8 cellular contexts compared by ENCODE assay signal in the genomic region with DNA sequence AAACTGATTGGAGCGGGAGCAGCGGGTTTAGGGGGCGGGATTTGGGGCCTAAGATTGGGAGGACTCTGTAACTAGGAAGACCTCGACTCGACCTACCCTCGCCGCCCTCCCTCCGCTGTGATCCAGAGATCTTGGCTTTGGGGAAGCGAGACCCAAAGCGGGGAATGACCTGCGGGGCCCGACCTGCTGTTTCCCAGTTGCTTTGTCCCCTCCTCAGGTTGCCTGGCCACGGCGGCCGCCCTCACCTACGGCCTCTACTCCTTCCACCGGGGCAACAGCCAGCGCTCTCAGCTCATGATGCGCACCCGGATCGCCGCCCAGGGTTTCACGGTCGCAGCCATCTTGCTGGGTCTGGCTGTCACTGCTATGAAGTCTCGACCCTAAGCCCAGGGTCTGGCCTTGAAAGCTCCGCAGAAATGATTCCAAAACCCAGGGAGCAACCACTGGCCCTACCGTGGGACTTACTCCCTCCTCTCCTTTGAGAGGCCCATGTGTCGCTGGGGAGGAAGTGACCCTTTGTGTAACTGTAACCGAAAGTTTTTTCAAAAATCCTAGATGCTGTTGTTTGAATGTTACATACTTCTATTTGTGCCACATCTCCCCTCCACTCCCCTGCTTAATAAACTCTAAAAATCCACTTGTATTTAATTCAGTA. TPM values are rescaled to one million over a fixed set of nuclear protein-coding genes. Genes with fewer than 3 reads are reported as not detected.
DNase-seq lines count a peak whose midpoint lies in the region; ATAC-seq and TF ChIP-seq lines count a peak whose summit lies in the region.

No MANE protein-coding gene starts in this region.

- WGBS in trophoblast cell (ENCODE audit: extremely low coverage, insufficient coverage, insufficient read length) = no CpG with 5 or more reads among the region's 29 CpGs

- H2AK5ac ChIP-seq in trophoblast cell (ENCODE audit: low read length) = peak overlapping the region; percentile 92

- H3K9ac ChIP-seq in trophoblast cell (ENCODE audit: low read length) = peak overlapping the region; percentile 91

- H3K23ac ChIP-seq in trophoblast cell (ENCODE audit: low read length) = no peak overlapping the region

- H4K12ac ChIP-seq in trophoblast cell (ENCODE audit: low read depth, low read length) = peak overlapping the region; percentile 97

- H2BK12ac ChIP-seq in trophoblast cell (ENCODE audit: low read length) = no peak overlapping the region

- no peaks in the 10 kb centered on the region for H3K27me3 ChIP-seq in trophoblast cell (ENCODE audit: insufficient read depth, low read length)

- H3K4ac ChIP-seq in trophoblast cell (ENCODE audit: low read depth, low read length) = peak overlapping the region; percentile 68

- H2AFZ ChIP-seq in trophoblast cell (ENCODE audit: insufficient read depth, low read length, poor library complexity) = peak overlapping the region; percentile 83

- H4K91ac ChIP-seq in trophoblast cell (ENCODE audit: low read depth, low read length) = peak overlapping the region; percentile 95

- peak overlapping the region; percentile 94 for H2BK5ac ChIP-seq in trophoblast cell (ENCODE audit: low read depth, low read length, poor library complexity)

- peak overlapping the region; percentile 86 for H3K4me2 ChIP-seq in trophoblast cell (ENCODE audit: low read length)

- H3K79me1 ChIP-seq in trophoblast cell (ENCODE audit: low read length) = peaks cover 9% of the 10 kb centered on the region

- ATAC-seq in GM18873 (IDR thresholded peaks at IDR 0.05; ENCODE audit: low FRiP score, unreplicated experiment) = peak; percentile 27
- peak; percentile 12 for ATAC-seq in HG03064 (IDR thresholded peaks at IDR 0.05; ENCODE audit: low read depth, unreplicated experiment)

- POLR2A ChIA-PET in AG04449 (lab: Yijun Ruan, JAX) = interaction anchor here (0.8 kb wide), 1 partner anchor 11 kb away, joined by 4 read pairs; no protein-coding TSS in a partner anchor

- no peaks in the 10 kb centered on the region for H3K9me3 ChIP-seq in trophoblast cell (ENCODE audit: insufficient read depth, low read depth, low read length)

- no peak for TF ChIP-seq CTCF in AG04449 (IDR thresholded peaks at IDR 0.05; ENCODE audit: insufficient read depth, low read length, missing control alignments)
- no peak for TF ChIP-seq CTCF in foreskin fibroblast (IDR thresholded peaks at IDR 0.05; ENCODE audit: low read depth, low read length)

- CTCF ChIA-PET in AG04449 (lab: Yijun Ruan, JAX) = interaction anchor here (0.7 to 2.2 kb wide), 2 partner anchors 27 to 58 kb away, joined by 5 to 7 read pairs; a partner anchor contains a TSS

- peak overlapping the region; percentile 95 for H3K4me3 ChIP-seq in AG04449 (ENCODE audit: low read depth, low read length)
- peak overlapping the region; percentile 84 to 86 for H3K4me3 ChIP-seq in foreskin fibroblast (ENCODE audit: low read depth in 1 of 2, low read length in 2 of 2)
- peak overlapping the region; percentile 79 for H3K4me3 ChIP-seq in trophoblast cell (ENCODE audit: low read depth, low read length)

- H2BK120ac ChIP-seq in trophoblast cell (ENCODE audit: insufficient read depth, low read length, poor library complexity) = peak overlapping the region; percentile 92

- peak overlapping the region; percentile 88 for H3K18ac ChIP-seq in trophoblast cell (ENCODE audit: low read length)

- peaks cover 33 to 49% of the 10 kb centered on the region in 2 experiments for H3K36me3 ChIP-seq in trophoblast cell (ENCODE audit: control insufficient read depth in 1 of 2, insufficient read depth in 2 of 2, low read length in 2 of 2)

- H3K14ac ChIP-seq in trophoblast cell (ENCODE audit: low read length) = peak overlapping the region; percentile 96

- H3K79me2 ChIP-seq in trophoblast cell (ENCODE audit: control insufficient read depth, insufficient read depth, low read length, poor library complexity) = peaks cover 11% of the 10 kb centered on the region

- peak overlapping the region; percentile 96 for H3K27ac ChIP-seq in trophoblast cell (ENCODE audit: low read depth, low read length)

- H4K8ac ChIP-seq in trophoblast cell (ENCODE audit: low read depth, low read length) = peak overlapping the region; percentile 96

- DNase-seq in AG04449 (ENCODE audit: low read depth, low spot score) (no peak), T1000 (lab: John Stamatoyannopoulos, UW) (peak; percentile 67), foreskin fibroblast (no peak), trophoblast cell (peak in 1 of 2 donors; percentile 98), ureter (ENCODE audit: low spot score) (no peak)
- no peak for DNase-seq in NK-92 treated with Interleukin-12 subunit alpha and Interleukin-12 subunit beta, amount 100 ng/mL, for 24 hours (lab: John Stamatoyannopoulos, UW)

- peaks cover 0 to 7% of the 10 kb centered on the region in 2 experiments for H3K4me1 ChIP-seq in trophoblast cell (ENCODE audit: control insufficient read depth in 1 of 2, insufficient read depth in 2 of 2, low read length in 2 of 2)

RNA-seq across cellular contexts. Expression of a gene that starts 0.7 kb away (rescaled TPM):
- 172 and 175 TPM in 2 replicates for polyA plus RNA-seq in trophoblast cell (2013)
- 145 TPM for total RNA-seq in ureter

RNA-seq across cellular contexts. Expression of a gene that starts 0.8 kb away (rescaled TPM):
- polyA plus RNA-seq in trophoblast cell (2013) = 27.9 and 28.9 TPM in 2 replicates
- 26.6 TPM for total RNA-seq in ureter

RNA-seq across cellular contexts. Expression of a gene that starts 24.0 kb away (rescaled TPM):
- 3.0 and 3.7 TPM in 2 replicates for polyA plus RNA-seq in trophoblast cell (2013)
- total RNA-seq in ureter = 9.3 TPM

RNA-seq across cellular contexts. Expression of a gene that starts 27.1 kb away (rescaled TPM):
- 128 and 137 TPM in 2 replicates for polyA plus RNA-seq in trophoblast cell (2013)
- 66.1 TPM for total RNA-seq in ureter

RNA-seq across cellular contexts. Expression of a gene that starts 27.7 kb away (rescaled TPM):
- 60.9 and 62.1 TPM in 2 replicates for polyA plus RNA-seq in trophoblast cell (2013)
- 115 TPM for total RNA-seq in ureter
